In genomic region chr3:141280086-141280485, GRCh38 we compare ENCODE assay signal across 13 cellular contexts. TPM values are rescaled to one million over a fixed set of nuclear protein-coding genes. Genes with fewer than 3 reads are reported as not detected.
A peak's percentile ranks its signal among the peaks of the same experiment; 100 is the strongest.
DNase-seq lines count a peak whose midpoint lies in the region; ATAC-seq and TF ChIP-seq lines count a peak whose summit lies in the region.
"Had no signal": no experiment of that assay in that cellular context is flagged by ENCODE, and none has a peak within 500 bp of the region (broad histone marks: within the 10 kb centered on the region; RNA-seq: fewer than 3 reads in every experiment).

No MANE protein-coding gene starts in this region.

- H3K4me1 ChIP-seq in right cardiac atrium (ENCODE audit: control insufficient read depth, insufficient read depth, low read length): peaks cover 3% of the 10 kb centered on the region
- peaks cover 13% of the 10 kb centered on the region for H3K4me1 ChIP-seq in lower lobe of right lung
- H3K4me1 ChIP-seq in aorta (ENCODE audit: control insufficient read depth in 1 of 2, insufficient read depth in 2 of 2, low read length in 2 of 2): no peaks in the 10 kb centered on the region

- no peak for TF ChIP-seq CTCF in lower lobe of right lung (IDR thresholded peaks at IDR 0.05)

- no peaks in the 10 kb centered on the region for H3K9me3 ChIP-seq in right cardiac atrium (ENCODE audit: control insufficient read depth, low read length)
- no peaks in the 10 kb centered on the region for H3K9me3 ChIP-seq in lower lobe of right lung
- no peaks in the 10 kb centered on the region for H3K9me3 ChIP-seq in aorta (ENCODE audit: control insufficient read depth, low read length)
- H3K9me3 ChIP-seq: breast epithelium, left lung, thyroid gland had no signal

- DNase-seq in left ventricle myocardium superior (no peak), right cardiac atrium (no peak), astrocyte of the hippocampus (ENCODE audit: low read depth, low spot score) (peak; percentile 94), lower lobe of right lung (no peak), aorta (peak; percentile 65 to 85), NCI-H2196 treated with DMSO at 0.1 percent for 48 hours (lab: John Stamatoyannopoulos, UW; ENCODE audit: unreplicated experiment) (no peak), NCI-H2081 treated with DMSO at 0.1 percent for 48 hours (lab: John Stamatoyannopoulos, UW) (no peak)
- DNase-seq: NCI-H510A, thyroid gland had no signal

- no peaks in the 10 kb centered on the region for H3K36me3 ChIP-seq in lower lobe of right lung
- no peaks in the 10 kb centered on the region for H3K36me3 ChIP-seq in aorta (ENCODE audit: control insufficient read depth in 1 of 2, insufficient read depth in 2 of 2, low read length in 1 of 2)
- H3K36me3 ChIP-seq: breast epithelium, thyroid gland had no signal

- H3K4me3 ChIP-seq in right cardiac atrium (ENCODE audit: low read length) (no peak overlapping the region), lower lobe of right lung (no peak overlapping the region), aorta (ENCODE audit: low read length in 2 of 2) (no peak overlapping the region)
- H3K4me3 ChIP-seq: breast epithelium, hepatocyte, left lung, thyroid gland had no signal

- H3K27me3 ChIP-seq in right cardiac atrium (ENCODE audit: control insufficient read depth, insufficient read depth) (no peaks in the 10 kb centered on the region), lower lobe of right lung (ENCODE audit: low read depth) (no peaks in the 10 kb centered on the region), aorta (ENCODE audit: control insufficient read depth in 1 of 2, insufficient read depth in 2 of 2, low read length in 1 of 2) (no peaks in the 10 kb centered on the region)
- H3K27me3 ChIP-seq: breast epithelium, hepatocyte, left lung, thyroid gland had no signal

- H3K27ac ChIP-seq in right cardiac atrium (ENCODE audit: low read length) (no peak overlapping the region), lower lobe of right lung (peak overlapping the region; percentile 6), aorta (ENCODE audit: low read depth in 1 of 2, low read length in 2 of 2) (peak overlapping the region in 1 of 2 donors; percentile 46)
- H3K27ac ChIP-seq: hepatocyte, left lung, thyroid gland had no signal

- intact Hi-C loops in left ventricle myocardium superior (cut with micrococcal nuclease): no loop called here
- intact Hi-C loops in right cardiac atrium (cut with DNase I): no loop called here
- intact Hi-C loops in lower lobe of right lung (cut with DNase I): no loop called here
- intact Hi-C loops in aorta (cut with DNase I): no loop called here

- WGBS in right cardiac atrium: 72% methylated on average over 5 of the region's 5 CpGs
- 5 to 8% methylated on average over 5 of the region's 5 CpGs for WGBS in aorta, 2 donors

- ATAC-seq in left ventricle myocardium superior (peak; percentile 72), right cardiac atrium (no peak), lower lobe of right lung (peak; percentile 34 to 83), aorta (ENCODE audit: low FRiP score) (peak; percentile 84), GM21786 (IDR thresholded peaks at IDR 0.05; ENCODE audit: unreplicated experiment) (no peak)

RNA-seq across cellular contexts. Expression of gene PXYLP1, which starts 48.5 kb away (rescaled TPM):
- total RNA-seq in left ventricle myocardium superior: 12.3 TPM
- total RNA-seq in right cardiac atrium: 10 to 100 TPM; 10.6 to 15.1 (median 12.3) TPM
- polyA plus RNA-seq in right cardiac atrium: 5.1 TPM
- total RNA-seq in lower lobe of right lung: 8.9 TPM
- 10 to 100 TPM; 19.2 to 29.6 TPM for total RNA-seq in aorta
- polyA plus RNA-seq in aorta: 1 to 10 TPM; 3.8 to 5.8 TPM

Comparison
In these comparisons a context has a peak if more than half of its experiments do, and no peak if none do; other contexts are left out.
1. ATAC-seq: peak in left ventricle myocardium superior (single experiment), lower lobe of right lung (2 of 2) and aorta (single experiment); none in right cardiac atrium (0 of 2) and GM21786 (single experiment).
2. DNase-seq: peak in astrocyte of the hippocampus (single experiment) and aorta (2 of 2); none in left ventricle myocardium superior (single experiment), right cardiac atrium (0 of 3), lower lobe of right lung (single experiment), NCI-H2196 treated with DMSO at 0.1 percent for 48 hours (single experiment) and NCI-H2081 treated with DMSO at 0.1 percent for 48 hours (single experiment).